26 cellular contexts compared by ENCODE assay signal in the genomic region with DNA sequence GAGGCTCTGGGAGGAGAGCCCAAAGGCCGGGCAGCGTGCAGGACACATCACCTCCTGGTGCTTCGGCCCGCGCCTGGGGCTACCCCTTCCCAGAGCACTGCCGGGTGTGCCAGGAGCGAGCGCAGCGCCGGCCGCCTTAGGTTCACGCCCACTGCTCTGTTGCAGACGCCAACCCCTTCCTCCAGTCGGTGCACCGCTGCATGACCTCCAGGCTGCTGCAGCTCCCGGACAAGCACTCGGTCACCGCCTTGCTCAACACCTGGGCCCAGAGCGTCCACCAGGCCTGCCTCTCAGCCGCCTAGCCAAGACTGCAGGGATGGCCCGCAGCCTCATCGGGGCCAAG.
"Had no signal": no experiment of that assay in that cellular context is flagged by ENCODE, and none has a peak within 500 bp of the region (broad histone marks: within the 10 kb centered on the region; RNA-seq: fewer than 3 reads in every experiment).

No MANE protein-coding gene starts in this region.

- DNase-seq: activated CD4-positive, alpha-beta memory T cell treated with anti-CD3 and anti-CD28 coated beads for 36 hours; activated CD4-positive, alpha-beta T cell treated with anti-CD3 and anti-CD28 coated beads, Interleukin-2, amount 10 ng/mL, durations not matched to agents 7 days and 5 days; activated CD4-positive, CD25-positive, alpha-beta regulatory T cell; activated CD8-positive, alpha-beta memory T cell treated with anti-CD3 and anti-CD28 coated beads for 24 hours; activated gamma-delta T cell treated with Interleukin-2 at 50 U/mL for 16 hours; activated naive CD4-positive, alpha-beta T cell treated with anti-CD3 and anti-CD28 coated beads, Interleukin-2, amount 10 ng/mL, durations not matched to agents 7 days and 5 days; activated naive CD8-positive, alpha-beta T cell treated with anti-CD3 and anti-CD28 coated beads for 36 hours; activated T-cell treated with anti-CD3 and anti-CD28 coated beads, Interleukin-2, amount 50 U/mL, for 72 hours; Kasumi-1; NCI-H1048; NCI-H1417; NCI-H1694; NCI-H2029; NCI-H2107; NCI-H345; NCI-H510A; NCI-H526 treated with DMSO at 0.1 percent for 48 hours; NCI-H82; NK-92 treated with Interleukin-12 subunit alpha and Interleukin-12 subunit beta, amount 100 ng/mL, for 24 hours; OCI-M1; RPMI8226; SIG-M5; T-helper 1 cell had no signal

- H3K9me3 Mint-ChIP-seq: activated CD4-positive, alpha-beta memory T cell treated with anti-CD3 and anti-CD28 coated beads for 36 hours; activated CD4-positive, alpha-beta T cell treated with anti-CD3 and anti-CD28 coated beads, Interleukin-2, amount 10 ng/mL, durations not matched to agents 7 days and 5 days; activated naive CD4-positive, alpha-beta T cell treated with anti-CD3 and anti-CD28 coated beads, Interleukin-2, amount 10 ng/mL, durations not matched to agents 7 days and 5 days; activated naive CD8-positive, alpha-beta T cell treated with anti-CD3 and anti-CD28 coated beads for 36 hours; activated T-cell treated with anti-CD3 and anti-CD28 coated beads, Interleukin-2, amount 50 U/mL, for 72 hours; activated T-helper 2 cell treated with anti-CD3 and anti-CD28 coated beads, Interferon-gamma antibody, Interleukin-2, Interleukin-4, amounts not matched to agents 10 μg/mL and 5 μg/mL and 100 μg/mL, durations not matched to agents 14 hours and 24 hours and 36 hours had no signal

- ATAC-seq: activated T-cell treated with anti-CD3 and anti-CD28 coated beads, Interleukin-2, amount 50 U/mL, for 72 hours; Panc1 had no signal

- H3K4me3 Mint-ChIP-seq: activated CD4-positive, alpha-beta memory T cell treated with anti-CD3 and anti-CD28 coated beads for 36 hours; activated CD4-positive, alpha-beta T cell treated with anti-CD3 and anti-CD28 coated beads, Interleukin-2, amount 10 ng/mL, durations not matched to agents 7 days and 5 days; activated naive CD4-positive, alpha-beta T cell treated with anti-CD3 and anti-CD28 coated beads, Interleukin-2, amount 10 ng/mL, durations not matched to agents 7 days and 5 days; activated naive CD8-positive, alpha-beta T cell treated with anti-CD3 and anti-CD28 coated beads for 36 hours; activated T-cell treated with anti-CD3 and anti-CD28 coated beads, Interleukin-2, amount 50 U/mL, for 72 hours had no signal

- H3K27me3 Mint-ChIP-seq: activated CD4-positive, alpha-beta memory T cell treated with anti-CD3 and anti-CD28 coated beads for 36 hours; activated CD4-positive, alpha-beta T cell treated with anti-CD3 and anti-CD28 coated beads, Interleukin-2, amount 10 ng/mL, durations not matched to agents 7 days and 5 days; activated naive CD8-positive, alpha-beta T cell treated with anti-CD3 and anti-CD28 coated beads for 36 hours had no signal

- H3K27ac ChIP-seq: VCaP had no signal

- H3K4me1 Mint-ChIP-seq: activated CD4-positive, alpha-beta T cell treated with anti-CD3 and anti-CD28 coated beads, Interleukin-2, amount 10 ng/mL, durations not matched to agents 7 days and 5 days; activated naive CD4-positive, alpha-beta T cell treated with anti-CD3 and anti-CD28 coated beads, Interleukin-2, amount 10 ng/mL, durations not matched to agents 7 days and 5 days had no signal

- H3K27ac Mint-ChIP-seq: activated CD4-positive, alpha-beta memory T cell treated with anti-CD3 and anti-CD28 coated beads for 36 hours; activated CD4-positive, alpha-beta T cell treated with anti-CD3 and anti-CD28 coated beads, Interleukin-2, amount 10 ng/mL, durations not matched to agents 7 days and 5 days; activated naive CD4-positive, alpha-beta T cell treated with anti-CD3 and anti-CD28 coated beads, Interleukin-2, amount 10 ng/mL, durations not matched to agents 7 days and 5 days; activated naive CD8-positive, alpha-beta T cell treated with anti-CD3 and anti-CD28 coated beads for 36 hours; activated T-cell treated with anti-CD3 and anti-CD28 coated beads, Interleukin-2, amount 50 U/mL, for 72 hours; activated T-helper 2 cell treated with anti-CD3 and anti-CD28 coated beads, Interferon-gamma antibody, Interleukin-2, Interleukin-4, amounts not matched to agents 10 μg/mL and 5 μg/mL and 100 μg/mL, durations not matched to agents 14 hours and 24 hours and 36 hours had no signal
